Comparison of ENCODE assay signal across 1 cellular context in genomic region chr12:79935021-79935623, GRCh38.
TF ChIP-seq lines count a peak whose summit lies in the region.

Gene PPP1R12A (minus strand): TSS chr12:79935097. CDS start chr12:79934931, 166 bp downstream.

TF ChIP-seq in HepG2, 621 proteins besides CTCF, POLR2A, EP300 and RAD21 (continued from another document and continues in another):
- TF ChIP-seq ZBTB25 (CRISPR knock-in tag; IDR thresholded peaks at IDR 0.05) (peak; percentile 70; the same call in 1 of the 2 replicates), PRDM10 (CRISPR knock-in tag; IDR thresholded peaks at IDR 0.05; ENCODE audit: low read depth) (peak; percentile 41), PHF20 (CRISPR knock-in tag; IDR thresholded peaks at IDR 0.05) (peak; percentile 69; the same call in 1 of the 2 replicates), ZHX2 (IDR thresholded peaks at IDR 0.05; ENCODE audit: low read depth) (no peak), ZHX2 (CRISPR knock-in tag; IDR thresholded peaks at IDR 0.05; ENCODE audit: borderline replicate concordance) (no peak), HDAC2 (CRISPR knock-in tag; IDR thresholded peaks at IDR 0.05) (peak; percentile 59; the same call in 1 of the 2 replicates), TEF (CRISPR knock-in tag; IDR thresholded peaks at IDR 0.05) (no peak), ZNF766 (CRISPR knock-in tag; IDR thresholded peaks at IDR 0.05; ENCODE audit: borderline replicate concordance) (no peak), REPIN1 (CRISPR knock-in tag; IDR thresholded peaks at IDR 0.05; ENCODE audit: borderline replicate concordance, low read depth) (peak; percentile 52; the same call in 1 of the 2 replicates), RXRB (CRISPR knock-in tag; IDR thresholded peaks at IDR 0.05; ENCODE audit: borderline replicate concordance) (no peak), ZBTB40 (IDR thresholded peaks at IDR 0.05) (no peak), ZBTB40 (CRISPR knock-in tag; IDR thresholded peaks at IDR 0.05) (no peak; the same call in 1 of the 2 replicates), ZNF350 (CRISPR knock-in tag; IDR thresholded peaks at IDR 0.05; ENCODE audit: borderline replicate concordance, low read depth) (peak; percentile 66; the same call in 1 of the 2 replicates), ZNF619 (CRISPR knock-in tag; IDR thresholded peaks at IDR 0.05) (peak; percentile 69; the same call in 1 of the 2 replicates), IKZF1 (IDR thresholded peaks at IDR 0.05) (no peak), ZSCAN30 (CRISPR knock-in tag; IDR thresholded peaks at IDR 0.05) (no peak), REL (CRISPR knock-in tag; conservative IDR thresholded peaks at IDR 0.05) (no peak), HOXA3 (CRISPR knock-in tag; IDR thresholded peaks at IDR 0.05) (peak; percentile 70; the same call in 1 of the 2 replicates), ZMYM2 (CRISPR knock-in tag; IDR thresholded peaks at IDR 0.05) (no peak), SUZ12 (IDR thresholded peaks at IDR 0.05; ENCODE audit: low read depth, low read length) (no peak), ATRX (CRISPR knock-in tag; IDR thresholded peaks at IDR 0.05; ENCODE audit: borderline replicate concordance) (no peak), CBX5 (CRISPR knock-in tag; IDR thresholded peaks at IDR 0.05; ENCODE audit: borderline replicate concordance) (no peak; the same call in 1 of the 2 replicates), KAT7 (CRISPR knock-in tag; IDR thresholded peaks at IDR 0.05; ENCODE audit: borderline replicate concordance) (peak; percentile 76; the same call in 1 of the 2 replicates), CREBL2 (CRISPR knock-in tag; IDR thresholded peaks at IDR 0.05; ENCODE audit: borderline replicate concordance) (no peak), CSRNP1 (CRISPR knock-in tag; IDR thresholded peaks at IDR 0.05) (0 out of 2 replicates have a peak, but pooled peaks have one; percentile 51), SRSF4 (IDR thresholded peaks at IDR 0.05; ENCODE audit: low read depth, low read length, poor library complexity, severe bottlenecking) (no peak), SETDB1 (CRISPR knock-in tag; IDR thresholded peaks at IDR 0.05; ENCODE audit: borderline replicate concordance) (no peak), SIN3A (IDR thresholded peaks at IDR 0.05; ENCODE audit: borderline replicate concordance, low read depth, low read length) (0 out of 2 replicates have a peak, but pooled peaks have one; percentile 72), ARNT (IDR thresholded peaks at IDR 0.05) (no peak)
